Comparison of ENCODE assay signal across 8 cellular contexts in genomic region chr3:71304684-71305083, GRCh38.
A peak's percentile ranks its signal among the peaks of the same experiment; 100 is the strongest.
DNase-seq lines count a peak whose midpoint lies in the region; ATAC-seq and TF ChIP-seq lines count a peak whose summit lies in the region.

No MANE protein-coding gene starts in this region.

- H3K4me3 ChIP-seq in HUES6 (ENCODE audit: low read depth, low read length): peak overlapping the region; percentile 61

- TF ChIP-seq CTCF in activated CD8-positive, alpha-beta T cell treated with anti-CD3 and anti-CD28 coated beads for 36 hours (IDR thresholded peaks at IDR 0.05): peak; percentile 43
- TF ChIP-seq CTCF in osteocyte (IDR thresholded peaks at IDR 0.05): peak; percentile 74

- peaks cover 42% of the 10 kb centered on the region for H3K36me3 Mint-ChIP-seq in activated CD8-positive, alpha-beta T cell treated with anti-CD3 and anti-CD28 coated beads for 36 hours (ENCODE audit: low read depth)
- peaks cover 2% of the 10 kb centered on the region for H3K36me3 Mint-ChIP-seq in osteocyte (ENCODE audit: unreplicated experiment)

- H3K27ac ChIP-seq in HUES6 (ENCODE audit: low read depth, low read length): peak overlapping the region; percentile 77; the same call in 1 of the 2 replicates

- CTCF ChIA-PET in activated CD8-positive, alpha-beta T cell treated with anti-CD3 and anti-CD28 coated beads for 36 hours (lab: Charles Lee): interaction anchor here (0.7 to 1.3 kb wide), 5 partner anchors 55 to 311 kb away, joined by 3 to 5 read pairs (median 3); no protein-coding TSS in a partner anchor

- peak; percentile 63 for DNase-seq in activated CD8-positive, alpha-beta T cell treated with anti-CD3 and anti-CD28 coated beads for 36 hours
- no peak for DNase-seq in Right ventricle myocardium superior
- DNase-seq in osteocyte (ENCODE audit: extremely low spot score, unreplicated experiment): no peak
- no peak for DNase-seq in NCI-H345 treated with DMSO at 0.1 percent for 48 hours (lab: John Stamatoyannopoulos, UW; ENCODE audit: unreplicated experiment)
- no peak for DNase-seq in NCI-H2029 (lab: John Stamatoyannopoulos, UW)

- no peaks in the 10 kb centered on the region for H3K27me3 Mint-ChIP-seq in activated CD8-positive, alpha-beta T cell treated with anti-CD3 and anti-CD28 coated beads for 36 hours
- no peaks in the 10 kb centered on the region for H3K27me3 Mint-ChIP-seq in osteocyte (ENCODE audit: unreplicated experiment)

- peak overlapping the region; percentile 67 for H3K9ac ChIP-seq in HUES6 (ENCODE audit: low read length)

- no peaks in the 10 kb centered on the region for H3K9me3 Mint-ChIP-seq in activated CD8-positive, alpha-beta T cell treated with anti-CD3 and anti-CD28 coated beads for 36 hours
- no peaks in the 10 kb centered on the region for H3K9me3 Mint-ChIP-seq in osteocyte (ENCODE audit: unreplicated experiment)

- H3K27ac Mint-ChIP-seq in activated CD8-positive, alpha-beta T cell treated with anti-CD3 and anti-CD28 coated beads for 36 hours: peak overlapping the region; percentile 97
- H3K27ac Mint-ChIP-seq in osteocyte (ENCODE audit: unreplicated experiment): peak overlapping the region; percentile 94

- no peaks in the 10 kb centered on the region for H3K27me3 ChIP-seq in HUES6 (ENCODE audit: control insufficient read depth, insufficient read depth, low read length)

- ATAC-seq in activated CD8-positive, alpha-beta T cell treated with anti-CD3 and anti-CD28 coated beads for 36 hours: no peak
- ATAC-seq in Right ventricle myocardium superior (ENCODE audit: poor library complexity) (peak; percentile 82), GM21526 (IDR thresholded peaks at IDR 0.05; ENCODE audit: low FRiP score, unreplicated experiment) (no peak), HG03521 (IDR thresholded peaks at IDR 0.05; ENCODE audit: unreplicated experiment) (no peak)

- H3K36me3 ChIP-seq in HUES6 (ENCODE audit: control insufficient read depth, insufficient read depth, low read length): no peaks in the 10 kb centered on the region

- peaks cover 72% of the 10 kb centered on the region for H3K4me1 ChIP-seq in HUES6 (ENCODE audit: control insufficient read depth, insufficient read depth, low read length)

- no peaks in the 10 kb centered on the region for H3K9me3 ChIP-seq in HUES6 (ENCODE audit: control insufficient read depth, insufficient read depth, low read depth, low read length)

- H3K4me3 Mint-ChIP-seq in activated CD8-positive, alpha-beta T cell treated with anti-CD3 and anti-CD28 coated beads for 36 hours: peak overlapping the region; percentile 89
- peak overlapping the region; percentile 79 for H3K4me3 Mint-ChIP-seq in osteocyte (ENCODE audit: unreplicated experiment)

- POLR2A ChIA-PET in activated CD8-positive, alpha-beta T cell treated with anti-CD3 and anti-CD28 coated beads for 36 hours (lab: Charles Lee): interaction anchor here (0.9 to 8.1 kb wide), 19 partner anchors 11 to 279 kb away, joined by 3 to 93 read pairs (median 4); partner anchors contain the start of gene FOXP1

- intact Hi-C loops in activated CD8-positive, alpha-beta T cell treated with anti-CD3 and anti-CD28 coated beads for 36 hours (cut with micrococcal nuclease): loop anchor here (1.0 to 10.0 kb wide), 9 partner anchors 53 to 297 kb away; no protein-coding TSS in a partner anchor
- intact Hi-C loops in Right ventricle myocardium superior (cut with DNase I): no loop called here

- peaks cover 55% of the 10 kb centered on the region for H3K4me1 Mint-ChIP-seq in activated CD8-positive, alpha-beta T cell treated with anti-CD3 and anti-CD28 coated beads for 36 hours (ENCODE audit: low read depth)
- peaks cover 91% of the 10 kb centered on the region for H3K4me1 Mint-ChIP-seq in osteocyte (ENCODE audit: unreplicated experiment)
